12 cellular contexts compared by ENCODE assay signal in genomic region chr11:120601566-120601965, GRCh38.
A peak's percentile ranks its signal among the peaks of the same experiment; 100 is the strongest.
DNase-seq lines count a peak whose midpoint lies in the region; TF ChIP-seq lines count a peak whose summit lies in the region.
"Had no signal": no experiment of that assay in that cellular context is flagged by ENCODE, and none has a peak within 500 bp of the region (broad histone marks: within the 10 kb centered on the region; RNA-seq: fewer than 3 reads in every experiment).

No MANE protein-coding gene starts in this region.

- H3K9me3 ChIP-seq in AG04450 (ENCODE audit: control insufficient read depth, insufficient read depth, low read length) (no peaks in the 10 kb centered on the region), WERI-Rb-1 (ENCODE audit: severe bottlenecking) (no peaks in the 10 kb centered on the region)
- H3K9me3 ChIP-seq: heart right ventricle had no signal

- no peak overlapping the region for H3K27ac Mint-ChIP-seq in activated CD4-positive, alpha-beta T cell treated with anti-CD3 and anti-CD28 coated beads, Interleukin-2, amount 10 ng/mL, durations not matched to agents 24 days and 14 days
- H3K27ac Mint-ChIP-seq: activated naive CD8-positive, alpha-beta T cell had no signal

- H3K4me3 ChIP-seq in AG04450 (ENCODE audit: low read depth, low read length) (no peak overlapping the region), cardiac fibroblast (replicated peaks in 1 of 2; ENCODE audit: low read depth in 2 of 2, low read length in 2 of 2) (no peak overlapping the region), WERI-Rb-1 (ENCODE audit: low read depth, low read length) (no peak overlapping the region)
- H3K4me3 ChIP-seq: heart right ventricle had no signal

- H3K36me3 ChIP-seq in WERI-Rb-1: no peaks in the 10 kb centered on the region
- H3K36me3 ChIP-seq: heart right ventricle had no signal

- POLR2A ChIA-PET in AG04450 (lab: Yijun Ruan, JAX): interaction anchor here (0.7 to 1.1 kb wide), 4 partner anchors 12 to 54 kb away, joined by 3 to 6 read pairs (median 4); no protein-coding TSS in a partner anchor

- H3K27me3 ChIP-seq in AG04450 (ENCODE audit: control insufficient read depth, insufficient read depth, low read length) (peaks cover 20% of the 10 kb centered on the region), WERI-Rb-1 (ENCODE audit: insufficient read depth, low read depth, severe bottlenecking) (no peaks in the 10 kb centered on the region)

- no peaks in the 10 kb centered on the region for H3K36me3 Mint-ChIP-seq in activated CD4-positive, alpha-beta T cell treated with anti-CD3 and anti-CD28 coated beads, Interleukin-2, amount 10 ng/mL, durations not matched to agents 24 days and 14 days (ENCODE audit: low read depth)
- H3K36me3 Mint-ChIP-seq: activated naive CD8-positive, alpha-beta T cell had no signal

- no peak for TF ChIP-seq CTCF in AG04450 (IDR thresholded peaks at IDR 0.05; ENCODE audit: low read depth, low read length)
- no peak for TF ChIP-seq CTCF in cardiac fibroblast (IDR thresholded peaks at IDR 0.05; ENCODE audit: low read depth, low read length)
- TF ChIP-seq CTCF in WERI-Rb-1 (IDR thresholded peaks at IDR 0.05; ENCODE audit: low read depth, low read length): no peak

- H3K9me3 Mint-ChIP-seq in activated CD4-positive, alpha-beta T cell treated with anti-CD3 and anti-CD28 coated beads, Interleukin-2, amount 10 ng/mL, durations not matched to agents 24 days and 14 days: no peaks in the 10 kb centered on the region

- intact Hi-C loops in activated CD4-positive, alpha-beta T cell treated with anti-CD3 and anti-CD28 coated beads, Interleukin-2, amount 10 ng/mL, durations not matched to agents 24 days and 14 days (cut with micrococcal nuclease): no loop called here

- peak; percentile 20 for DNase-seq in AG04450 (ENCODE audit: low read depth, low spot score)
- peak; percentile 65 for DNase-seq in HT1080 (ENCODE audit: low read depth)
- DNase-seq in cardiac fibroblast (ENCODE audit: low read depth in 2 of 2): peak; percentile 11 to 23
- DNase-seq in myocyte (ENCODE audit: low read depth): peak; percentile 52
- DNase-seq in OCI-M2 (lab: John Stamatoyannopoulos, UW; ENCODE audit: unreplicated experiment): no peak
- DNase-seq in WERI-Rb-1: no peak
- no peak for DNase-seq in activated CD4-positive, alpha-beta T cell treated with anti-CD3 and anti-CD28 coated beads, Interleukin-2, amount 10 ng/mL, durations not matched to agents 24 days and 14 days
- no peak for DNase-seq in effector CD8-positive, alpha-beta T cell (lab: John Stamatoyannopoulos, UW)
- DNase-seq: ACHN, heart right ventricle, SHP77 had no signal

- H3K4me3 Mint-ChIP-seq in activated CD4-positive, alpha-beta T cell treated with anti-CD3 and anti-CD28 coated beads, Interleukin-2, amount 10 ng/mL, durations not matched to agents 24 days and 14 days: no peak overlapping the region
- H3K4me3 Mint-ChIP-seq: activated naive CD8-positive, alpha-beta T cell had no signal

- H3K27me3 Mint-ChIP-seq in activated CD4-positive, alpha-beta T cell treated with anti-CD3 and anti-CD28 coated beads, Interleukin-2, amount 10 ng/mL, durations not matched to agents 24 days and 14 days: no peaks in the 10 kb centered on the region

- H3K4me1 Mint-ChIP-seq in activated CD4-positive, alpha-beta T cell treated with anti-CD3 and anti-CD28 coated beads, Interleukin-2, amount 10 ng/mL, durations not matched to agents 24 days and 14 days: no peaks in the 10 kb centered on the region

- CTCF ChIA-PET in AG04450 (lab: Charles Lee): interaction anchor here (0.7 to 1.3 kb wide), 2 partner anchors 201 to 727 kb away, joined by 3 to 6 read pairs; no protein-coding TSS in a partner anchor

- H3K27ac ChIP-seq in AG04450 (ENCODE audit: low read depth, low read length) (no peak overlapping the region), WERI-Rb-1 (no peak overlapping the region)
- H3K27ac ChIP-seq: heart right ventricle had no signal

Comparison
In these comparisons a context has a peak if more than half of its experiments do, and no peak if none do; other contexts are left out.
1. DNase-seq: peak in AG04450 (single experiment), HT1080 (single experiment), cardiac fibroblast (2 of 2) and myocyte (single experiment); none in OCI-M2 (single experiment), WERI-Rb-1 (single experiment), activated CD4-positive, alpha-beta T cell treated with anti-CD3 and anti-CD28 coated beads, Interleukin-2, amount 10 ng/mL, durations not matched to agents 24 days and 14 days (single experiment) and effector CD8-positive, alpha-beta T cell (single experiment).